ENCODE assay signal across 11 cellular contexts in the genomic region with DNA sequence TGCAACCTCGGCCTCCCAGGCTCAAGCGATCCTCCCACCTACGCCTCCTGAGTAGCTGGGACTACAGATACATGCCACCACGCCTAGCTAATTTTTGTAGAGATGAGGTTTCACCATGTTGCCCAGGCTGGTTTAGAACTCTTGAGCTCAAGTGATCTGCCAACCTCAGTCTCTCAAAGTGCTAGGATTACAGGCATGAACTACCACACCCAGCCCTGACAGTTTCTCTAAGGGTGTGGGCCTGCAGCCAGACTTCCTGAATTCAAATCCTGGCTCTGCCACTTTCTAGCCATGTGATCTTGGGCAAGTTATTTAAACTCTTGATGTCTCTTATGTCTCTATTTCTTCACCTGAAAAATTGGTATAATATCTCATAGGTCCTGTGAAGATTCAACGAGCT. TPM values are rescaled to one million over a fixed set of nuclear protein-coding genes. Genes with fewer than 3 reads are reported as not detected.
A peak's percentile ranks its signal among the peaks of the same experiment; 100 is the strongest.
DNase-seq lines count a peak whose midpoint lies in the region; ATAC-seq, FAIRE-seq and TF ChIP-seq lines count a peak whose summit lies in the region.
"Had no signal": no experiment of that assay in that cellular context is flagged by ENCODE, and none has a peak within 500 bp of the region (broad histone marks: within the 10 kb centered on the region; RNA-seq: fewer than 3 reads in every experiment).

No MANE protein-coding gene starts in this region.

- no peaks in the 10 kb centered on the region for H4K20me1 ChIP-seq in keratinocyte (ENCODE audit: control insufficient read depth, extremely low read depth, insufficient read depth, low read length)

- TF ChIP-seq EP300 in stomach (IDR thresholded peaks at IDR 0.05): no peak

- H3K4me3 ChIP-seq in HUES6 (ENCODE audit: low read depth, low read length) (no peak overlapping the region), WERI-Rb-1 (ENCODE audit: low read depth, low read length) (no peak overlapping the region), keratinocyte (ENCODE audit: control insufficient read depth in 2 of 3, extremely low read depth in 1 of 3, insufficient read depth in 2 of 3, low read depth in 1 of 3, low read length in 3 of 3) (no peak overlapping the region), stomach (no peak overlapping the region)

- H3K27ac ChIP-seq in HUES6 (ENCODE audit: low read depth, low read length) (no peak overlapping the region), WERI-Rb-1 (peak overlapping the region; percentile 6; the same call in 1 of the 2 replicates), keratinocyte (ENCODE audit: control insufficient read depth, insufficient read depth, low read length) (peak overlapping the region; percentile 24), stomach (peak overlapping the region in 4 of 5 donors; percentile 81 to 99 (median 94))

- TF ChIP-seq CTCF in WERI-Rb-1 (IDR thresholded peaks at IDR 0.05; ENCODE audit: low read depth, low read length) (no peak), keratinocyte (optimal IDR thresholded peaks at IDR 0.05 in 1 of 3, IDR thresholded peaks at IDR 0.05 in 1 of 3, conservative IDR thresholded peaks at IDR 0.05 in 1 of 3; ENCODE audit: extremely low read depth in 1 of 3, insufficient read depth in 2 of 3, low read length in 3 of 3) (no peak), stomach (IDR thresholded peaks at IDR 0.05) (no peak)

- no peak for TF ChIP-seq POLR2A in stomach (IDR thresholded peaks at IDR 0.05)

- 89 to 95% (median 90%) methylated on average over 5 of the region's 5 CpGs for WGBS in stomach, 5 donors

- H3K9me3 ChIP-seq in HUES6 (ENCODE audit: control insufficient read depth, insufficient read depth, low read depth, low read length) (no peaks in the 10 kb centered on the region), WERI-Rb-1 (ENCODE audit: severe bottlenecking) (no peaks in the 10 kb centered on the region), keratinocyte (ENCODE audit: control insufficient read depth, low read depth, low read length) (no peaks in the 10 kb centered on the region), stomach (no peaks in the 10 kb centered on the region)

- H3K36me3 ChIP-seq in HUES6 (ENCODE audit: control insufficient read depth, insufficient read depth, low read length) (no peaks in the 10 kb centered on the region), WERI-Rb-1 (no peaks in the 10 kb centered on the region), keratinocyte (ENCODE audit: control insufficient read depth in 2 of 2, extremely low read depth in 1 of 2, insufficient read depth in 2 of 2, low read length in 2 of 2) (no peaks in the 10 kb centered on the region), stomach (no peaks in the 10 kb centered on the region)

- intact Hi-C loops in stomach (cut with DNase I; ENCODE audit: low total_unique reads): loop anchor here (10.0 kb wide), 1 partner anchor 55 kb away; no protein-coding TSS in a partner anchor

- DNase-seq in WERI-Rb-1: no peak
- DNase-seq in keratinocyte (ENCODE audit: low read depth, low spot score): no peak
- DNase-seq in stomach: no peak
- DNase-seq in HCEC 1CT: no peak
- DNase-seq in COR-L47 (lab: John Stamatoyannopoulos, UW): no peak
- no peak for DNase-seq in SW480 (ENCODE audit: low spot score)
- DNase-seq: NCI-H1436; stimulated activated CD4-positive, alpha-beta T cell treated with anti-CD3 and anti-CD28 coated beads, Interleukin-1b, Interleukin-23, amount 100 ng/mL, for 48 hours had no signal

- H3K4me1 ChIP-seq in HUES6 (ENCODE audit: control insufficient read depth, insufficient read depth, low read length) (peaks cover 68% of the 10 kb centered on the region), keratinocyte (ENCODE audit: control insufficient read depth, extremely low read depth, insufficient read depth, low read length) (peaks cover 57% of the 10 kb centered on the region), stomach (peaks cover 54 to 99% (median 84%) of the 10 kb centered on the region in 4 donors)

- ATAC-seq in HG03108 (IDR thresholded peaks at IDR 0.05; ENCODE audit: unreplicated experiment): no peak

- H3K79me2 ChIP-seq in keratinocyte (ENCODE audit: control insufficient read depth, insufficient read depth, low read length): peaks cover 24% of the 10 kb centered on the region

- no peak overlapping the region for H2AFZ ChIP-seq in keratinocyte (ENCODE audit: control insufficient read depth, low read length)

- FAIRE-seq in keratinocyte (lab: Jason Lieb, UNC): peak; percentile 71
- FAIRE-seq: islet of Langerhans had no signal

- H3K4me2 ChIP-seq in keratinocyte (ENCODE audit: control insufficient read depth, extremely low read depth, insufficient read depth, low read depth, low read length): no peak overlapping the region

- H3K9ac ChIP-seq in HUES6 (ENCODE audit: low read length) (peak overlapping the region; percentile 41), keratinocyte (ENCODE audit: control insufficient read depth, extremely low read depth, insufficient read depth, low read length) (no peak overlapping the region)

- dilution Hi-C loops in keratinocyte (cut with MboI; ENCODE audit: extremely low pct_ligation_motif_present, low sequenced_read_pairs): no loop called here

- peaks cover 9% of the 10 kb centered on the region for H3K27me3 ChIP-seq in HUES6 (ENCODE audit: control insufficient read depth, insufficient read depth, low read length)
- no peaks in the 10 kb centered on the region for H3K27me3 ChIP-seq in WERI-Rb-1 (ENCODE audit: insufficient read depth, low read depth, severe bottlenecking)
- no peaks in the 10 kb centered on the region for H3K27me3 ChIP-seq in keratinocyte (ENCODE audit: control insufficient read depth, extremely low read depth, insufficient read depth, low read length)
- no peaks in the 10 kb centered on the region for H3K27me3 ChIP-seq in stomach

- H3K9me1 ChIP-seq in keratinocyte (ENCODE audit: control insufficient read depth, extremely low read depth, insufficient read depth, low read length): no peaks in the 10 kb centered on the region

RNA-seq across cellular contexts. Expression of gene CUEDC1, which starts 5.6 kb away (rescaled TPM):
- 12.9 to 18.7 TPM (median 14.4 TPM) in 3 replicates for polyA plus RNA-seq in keratinocyte
- polyA plus RNA-seq in keratinocyte (2011; ENCODE audit: low read depth): 3.6 TPM
- polyA plus RNA-seq in keratinocyte (2011; cell fraction: cytosol; rRNA removed): 11.2 and 13.6 TPM in 2 replicates
- polyA plus RNA-seq in keratinocyte (2011; cell fraction: nucleus; rRNA removed): 31.3 and 40.1 TPM in 2 replicates
- polyA plus RNA-seq in keratinocyte (2012; ENCODE audit: low replicate concordance): 6.4 and 19.7 TPM in 2 replicates
- 13.5 to 25.5 TPM (median 14.4 TPM) in 3 replicates for polyA minus RNA-seq in keratinocyte
- polyA minus RNA-seq in keratinocyte (2011; cell fraction: cytosol; rRNA and poly(A)+ RNA removed): 18.4 TPM
- 13.1 and 14.2 TPM in 2 replicates for polyA minus RNA-seq in keratinocyte (2011; cell fraction: nucleus; rRNA and poly(A)+ RNA removed)
- total RNA-seq in stomach: 100 to 1,000 TPM in 1 of 5 donors, 10 to 100 TPM in 4; 10.5 to 111 (median 23.6) TPM
- 10 to 100 TPM; 16.5 to 30.1 (median 19.8) TPM for polyA plus RNA-seq in stomach

RNA-seq across cellular contexts. Expression of gene VEZF1, which starts 38.4 kb away (rescaled TPM):
- 13.7 to 25.3 TPM (median 22.8 TPM) in 3 replicates for polyA plus RNA-seq in keratinocyte
- polyA plus RNA-seq in keratinocyte (2011; ENCODE audit: low read depth): 6.9 TPM
- 14.0 and 21.3 TPM in 2 replicates for polyA plus RNA-seq in keratinocyte (2011; cell fraction: cytosol; rRNA removed)
- polyA plus RNA-seq in keratinocyte (2011; cell fraction: nucleus; rRNA removed): 19.0 and 24.6 TPM in 2 replicates
- polyA plus RNA-seq in keratinocyte (2012; ENCODE audit: low replicate concordance): 10.7 and 25.3 TPM in 2 replicates
- 27.9 to 46.1 TPM (median 35.7 TPM) in 3 replicates for polyA minus RNA-seq in keratinocyte
- polyA minus RNA-seq in keratinocyte (2011; cell fraction: cytosol; rRNA and poly(A)+ RNA removed): 18.4 TPM
- polyA minus RNA-seq in keratinocyte (2011; cell fraction: nucleus; rRNA and poly(A)+ RNA removed): 14.5 and 22.1 TPM in 2 replicates
- total RNA-seq in stomach: 100 to 1,000 TPM in 1 of 5 donors, 10 to 100 TPM in 3, 1 to 10 TPM in 1; 7.8 to 103 (median 31.0) TPM
- polyA plus RNA-seq in stomach: 10 to 100 TPM; 15.8 to 27.2 (median 19.7) TPM

RNA-seq across cellular contexts. Expression of gene SRSF1, which starts 57.4 kb away (rescaled TPM):
- polyA plus RNA-seq in keratinocyte (149 to 272 TPM (median 167 TPM) in 3 replicates), stomach (10 to 100 TPM; 81.7 to 97.9 (median 84.0) TPM)
- polyA plus RNA-seq in keratinocyte (2011; ENCODE audit: low read depth): 213 TPM
- 111 and 149 TPM in 2 replicates for polyA plus RNA-seq in keratinocyte (2011; cell fraction: cytosol; rRNA removed)
- 170 and 203 TPM in 2 replicates for polyA plus RNA-seq in keratinocyte (2011; cell fraction: nucleus; rRNA removed)
- polyA plus RNA-seq in keratinocyte (2012; ENCODE audit: low replicate concordance): 59.2 and 242 TPM in 2 replicates
- polyA minus RNA-seq in keratinocyte: 172 to 282 TPM (median 183 TPM) in 3 replicates
- 254 TPM for polyA minus RNA-seq in keratinocyte (2011; cell fraction: cytosol; rRNA and poly(A)+ RNA removed)
- 194 and 199 TPM in 2 replicates for polyA minus RNA-seq in keratinocyte (2011; cell fraction: nucleus; rRNA and poly(A)+ RNA removed)
- 100 to 1,000 TPM; 160 to 351 (median 242) TPM for total RNA-seq in stomach
